ENCODE assay signal across 8 cellular contexts in the genomic region with DNA sequence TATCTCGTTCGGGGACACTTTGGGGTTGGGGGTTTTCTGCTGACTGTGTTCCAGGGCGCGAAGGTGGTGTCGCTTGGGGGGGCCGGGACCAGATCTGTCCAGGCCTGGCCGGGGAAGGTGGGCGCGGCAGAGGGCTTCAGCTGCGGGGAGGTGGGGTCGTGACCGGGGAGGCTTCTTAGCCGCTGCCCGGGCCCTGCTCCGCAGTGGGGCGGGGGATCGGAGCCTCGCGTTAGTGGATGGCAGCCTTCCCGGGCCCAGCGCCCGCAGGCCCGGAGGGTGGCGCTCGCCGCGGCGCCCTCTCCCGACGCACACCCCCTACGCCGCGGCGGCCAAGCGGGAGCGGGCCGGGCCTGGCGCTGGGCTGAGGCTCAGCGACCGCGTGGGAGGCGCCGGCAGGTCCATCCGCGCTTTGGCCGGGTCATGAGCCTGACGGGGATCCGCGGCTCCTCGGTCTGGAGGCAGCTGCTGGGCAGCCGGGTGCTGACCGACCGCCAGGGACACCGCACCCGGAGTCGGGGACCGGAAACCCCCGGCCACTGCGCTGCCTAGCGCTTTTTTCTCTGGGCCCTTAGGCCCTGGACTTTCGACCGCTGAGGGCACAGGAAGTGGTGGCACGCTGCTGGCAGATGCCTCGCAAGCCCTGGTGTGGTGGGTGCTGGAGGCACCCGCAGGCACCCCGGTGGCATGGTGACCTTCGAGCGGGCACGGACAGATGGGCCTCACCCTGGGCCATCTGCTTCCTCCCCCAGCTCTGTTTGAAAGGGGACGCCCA. TPM values are rescaled to one million over a fixed set of nuclear protein-coding genes. Genes with fewer than 3 reads are reported as not detected.
DNase-seq lines count a peak whose midpoint lies in the region; ATAC-seq and TF ChIP-seq lines count a peak whose summit lies in the region.

No MANE protein-coding gene starts in this region.

- H2AFZ ChIP-seq in OCI-LY3 (ENCODE audit: low read depth, low read length): peak overlapping the region; percentile 28; the same call in 1 of the 2 replicates

- intact Hi-C loops in Calu3 (cut with micrococcal nuclease; ENCODE audit: unreplicated experiment): loop anchor here (1.0 kb wide), 1 partner anchor 24 kb away; no protein-coding TSS in a partner anchor

- no TSS peak for BruUV-seq in Calu3 (replicated peaks; lab: Mats Ljungman, UMichigan)

- H3K27ac ChIP-seq in OCI-LY3 (ENCODE audit: low read length): peak overlapping the region; percentile 33
- peak overlapping the region; percentile 48 for H3K27ac ChIP-seq in adipose tissue (ENCODE audit: low read depth, low read length)
- H3K27ac ChIP-seq in right atrium auricular region: peak overlapping the region; percentile 89 to 90

- H3K9me3 Mint-ChIP-seq in Calu3 (ENCODE audit: low read depth, unreplicated experiment): no peaks in the 10 kb centered on the region

- CTCF ChIA-PET in Calu3 (lab: Charles Lee): interaction anchor here (0.6 to 1.4 kb wide), 2 partner anchors 20 to 59 kb away, joined by 3 to 4 read pairs; partner anchors contain the start of gene ABCB8

- H3K36me3 ChIP-seq in OCI-LY3 (replicated peaks; ENCODE audit: low read depth, low read length) (peaks cover 6% of the 10 kb centered on the region), right atrium auricular region (no peaks in the 10 kb centered on the region)

- peaks cover 42% of the 10 kb centered on the region for H3K4me1 Mint-ChIP-seq in Calu3 (ENCODE audit: low read depth, unreplicated experiment)

- TF ChIP-seq CTCF in Calu3 (IDR thresholded peaks at IDR 0.05; ENCODE audit: unreplicated experiment): no peak
- peak; percentile 44 for TF ChIP-seq CTCF in OCI-LY3 (IDR thresholded peaks at IDR 0.05; ENCODE audit: low read depth, low read length)
- peak in 1 of 2 donors; percentile 67 for TF ChIP-seq CTCF in right atrium auricular region (IDR thresholded peaks at IDR 0.05)

- H3K27me3 Mint-ChIP-seq in Calu3 (ENCODE audit: unreplicated experiment): no peaks in the 10 kb centered on the region

- peaks cover 26% of the 10 kb centered on the region for H4K20me1 ChIP-seq in OCI-LY3 (ENCODE audit: insufficient read depth, low read length)

- H3K9me3 ChIP-seq in OCI-LY3 (ENCODE audit: insufficient read depth, low read length): no peaks in the 10 kb centered on the region
- H3K9me3 ChIP-seq in right atrium auricular region: no peaks in the 10 kb centered on the region

- WGBS in adipose tissue, 3 donors: 0 to 1% (median 1%) methylated on average over 45 to 70 of the region's 70 CpGs

- H3K36me3 Mint-ChIP-seq in Calu3 (ENCODE audit: insufficient read depth, unreplicated experiment): peaks cover 58% of the 10 kb centered on the region

- H3K4me2 ChIP-seq in OCI-LY3 (ENCODE audit: low read length): peak overlapping the region; percentile 97

- DNase-seq in Calu3 (peak; percentile 59), right atrium auricular region (ENCODE audit: low spot score) (no peak), pons (ENCODE audit: low spot score) (peak; percentile 52), NCI-H774 (lab: John Stamatoyannopoulos, UW) (no peak)

- ATAC-seq in GM21576 (IDR thresholded peaks at IDR 0.05; ENCODE audit: unreplicated experiment) (peak; percentile 25), GM21737 (IDR thresholded peaks at IDR 0.05; ENCODE audit: unreplicated experiment) (no peak)

- H3K79me2 ChIP-seq in OCI-LY3 (ENCODE audit: low read length): peaks cover 62% of the 10 kb centered on the region

- H3K4me3 ChIP-seq in OCI-LY3 (ENCODE audit: low read length): peak overlapping the region; percentile 93
- peak overlapping the region; percentile 58 to 79 for H3K4me3 ChIP-seq in right atrium auricular region

- H3K27ac Mint-ChIP-seq in Calu3 (ENCODE audit: unreplicated experiment): no peak overlapping the region

- peak overlapping the region; percentile 94 for H3K9ac ChIP-seq in OCI-LY3 (ENCODE audit: low read length)

- peak overlapping the region; percentile 87 for H3K4me3 Mint-ChIP-seq in Calu3 (ENCODE audit: low read depth, unreplicated experiment)

- peaks cover 26% of the 10 kb centered on the region for H3K4me1 ChIP-seq in OCI-LY3 (ENCODE audit: low read length)
- peaks cover 4 to 69% of the 10 kb centered on the region in 2 donors for H3K4me1 ChIP-seq in right atrium auricular region

- H3K27me3 ChIP-seq in OCI-LY3 (ENCODE audit: low read depth, low read length) (no peaks in the 10 kb centered on the region), right atrium auricular region (no peaks in the 10 kb centered on the region)

RNA-seq across cellular contexts. Expression of gene AGAP3, which starts 1.2 kb away (rescaled TPM):
- total RNA-seq in Calu3 (2022): 67.4 and 73.4 TPM in 2 replicates
- polyA plus RNA-seq in adipose tissue: 10 to 100 TPM; 35.9 to 67.0 (median 51.9) TPM
- total RNA-seq in right atrium auricular region: 10 to 100 TPM; 29.8 to 42.1 TPM

RNA-seq across cellular contexts. Expression of gene TMUB1, which starts 4.1 kb away (rescaled TPM):
- 49.9 and 51.2 TPM in 2 replicates for total RNA-seq in Calu3 (2022)
- 10 to 100 TPM; 33.3 to 56.8 (median 44.0) TPM for polyA plus RNA-seq in adipose tissue
- total RNA-seq in right atrium auricular region: 10 to 100 TPM; 28.0 to 53.6 TPM

RNA-seq across cellular contexts. Expression of gene FASTK, which starts 6.8 kb away (rescaled TPM):
- total RNA-seq in Calu3 (2022) (113 and 121 TPM in 2 replicates), right atrium auricular region (10 to 100 TPM; 85.9 to 96.4 TPM)
- 100 to 1,000 TPM in 1 of 3 donors, 10 to 100 TPM in 2; 53.0 to 104 (median 91.8) TPM for polyA plus RNA-seq in adipose tissue

RNA-seq across cellular contexts. Expression of gene SLC4A2, which starts 28.0 kb away (rescaled TPM):
- total RNA-seq in Calu3 (2022) (194 and 209 TPM in 2 replicates), right atrium auricular region (100 to 1,000 TPM in 1 of 2 donors, 10 to 100 TPM in 1; 55.3 to 114 TPM)
- 10 to 100 TPM; 63.7 to 73.3 (median 64.8) TPM for polyA plus RNA-seq in adipose tissue

RNA-seq across cellular contexts. Expression of gene CDK5, which starts 29.7 kb away (rescaled TPM):
- 23.5 and 24.6 TPM in 2 replicates for total RNA-seq in Calu3 (2022)
- polyA plus RNA-seq in adipose tissue: 1 to 10 TPM; 5.9 to 9.1 (median 7.8) TPM
- 1 to 10 TPM; 4.4 to 4.9 TPM for total RNA-seq in right atrium auricular region

Comparison
In these comparisons a context has a peak if more than half of its experiments do, and no peak if none do; other contexts are left out.
1. DNase-seq: peak in Calu3 (single experiment) and pons (single experiment); none in right atrium auricular region (single experiment) and NCI-H774 (single experiment).
2. H3K27ac ChIP-seq: peak in every context shown above with its lines; median percentile 90 in right atrium auricular region; 48 in adipose tissue; 33 in OCI-LY3.